Comparison of ENCODE assay signal across 14 cellular contexts in genomic region chr2:30335981-30336538, GRCh38.
DNase-seq lines count a peak whose midpoint lies in the region; ATAC-seq and TF ChIP-seq lines count a peak whose summit lies in the region.
"Had no signal": no experiment of that assay in that cellular context is flagged by ENCODE, and none has a peak within 500 bp of the region (broad histone marks: within the 10 kb centered on the region; RNA-seq: fewer than 3 reads in every experiment).

No MANE protein-coding gene starts in this region.

- peaks cover 0 to 2% (median 0%) of the 10 kb centered on the region in 3 donors for H3K36me3 Mint-ChIP-seq in CD8-positive, alpha-beta memory T cell
- H3K36me3 Mint-ChIP-seq: CD14-positive monocyte had no signal

- H3K4me3 Mint-ChIP-seq in CD8-positive, alpha-beta memory T cell: peak overlapping the region; percentile 44 to 91 (median 85)
- H3K4me3 Mint-ChIP-seq: CD14-positive monocyte had no signal

- no peak for TF ChIP-seq POLR2A in erythroblast (IDR thresholded peaks at IDR 0.05; ENCODE audit: low read length)

- no peaks in the 10 kb centered on the region for H3K36me3 ChIP-seq in CD8-positive, alpha-beta memory T cell (ENCODE audit: insufficient read depth, low read length)

- H3K4me1 ChIP-seq in CD8-positive, alpha-beta memory T cell (ENCODE audit: insufficient read depth, low read length): peaks cover 71% of the 10 kb centered on the region

- no peaks in the 10 kb centered on the region for H3K27me3 Mint-ChIP-seq in CD8-positive, alpha-beta memory T cell

- peak overlapping the region; percentile 40 for H3K4me3 ChIP-seq in CD8-positive, alpha-beta memory T cell (ENCODE audit: low read length)

- peaks cover 66 to 80% (median 76%) of the 10 kb centered on the region in 3 donors for H3K4me1 Mint-ChIP-seq in CD8-positive, alpha-beta memory T cell

- H3K27ac Mint-ChIP-seq in CD8-positive, alpha-beta memory T cell: peak overlapping the region; percentile 92 to 100 (median 97)

- intact Hi-C loops in sciatic nerve (cut with DNase I): no loop called here

- peak; percentile 25 for DNase-seq in A172 (ENCODE audit: low spot score)
- no peak for DNase-seq in CD8-positive, alpha-beta memory T cell
- DNase-seq in SW480 (ENCODE audit: low spot score): peak; percentile 16
- DNase-seq in erythroblast (lab: John Stamatoyannopoulos, UW): peak; percentile 64 to 65
- no peak for DNase-seq in sciatic nerve (ENCODE audit: low spot score)
- DNase-seq in OCI-M1 (lab: John Stamatoyannopoulos, UW): no peak
- DNase-seq: activated gamma-delta T cell treated with Interleukin-2 at 50 U/mL for 16 hours, GDM1, NCI-H187 treated with DMSO at 0.1 percent for 48 hours, NCI-H82, SIG-M5 had no signal

- CTCF ChIA-PET in CD8-positive, alpha-beta memory T cell (lab: Charles Lee): interaction anchor here (0.8 to 4.3 kb wide), 11 partner anchors 9 to 375 kb away, joined by 3 to 21 read pairs (median 4); no protein-coding TSS in a partner anchor

- no peaks in the 10 kb centered on the region for H3K27me3 ChIP-seq in CD8-positive, alpha-beta memory T cell (ENCODE audit: insufficient read depth, low read length, poor library complexity, severe bottlenecking)

- H3K27ac ChIP-seq in CD8-positive, alpha-beta memory T cell (ENCODE audit: low read depth, low read length): peak overlapping the region; percentile 55

- H3K9me3 Mint-ChIP-seq in CD8-positive, alpha-beta memory T cell: peaks cover 0 to 2% (median 0%) of the 10 kb centered on the region in 5 donors

- POLR2A ChIA-PET in CD8-positive, alpha-beta memory T cell (lab: Charles Lee): interaction anchor here (1.2 to 5.1 kb wide), 2 partner anchors 104 to 171 kb away, joined by 4 to 40 read pairs; partner anchors contain the start of gene LBH

- no peaks in the 10 kb centered on the region for H3K9me3 ChIP-seq in CD8-positive, alpha-beta memory T cell (ENCODE audit: low read length)

- ATAC-seq in HG03175 (IDR thresholded peaks at IDR 0.05; ENCODE audit: unreplicated experiment) (no peak), GM19023 (IDR thresholded peaks at IDR 0.05; ENCODE audit: unreplicated experiment) (no peak), sciatic nerve (no peak)

Comparison
In these comparisons a context has a peak if more than half of its experiments do, and no peak if none do; other contexts are left out.
1. DNase-seq: peak in A172 (single experiment), SW480 (single experiment) and erythroblast (2 of 2); none in CD8-positive, alpha-beta memory T cell (0 of 5), sciatic nerve (single experiment) and OCI-M1 (single experiment).